31 cellular contexts compared by ENCODE assay signal in the genomic region with DNA sequence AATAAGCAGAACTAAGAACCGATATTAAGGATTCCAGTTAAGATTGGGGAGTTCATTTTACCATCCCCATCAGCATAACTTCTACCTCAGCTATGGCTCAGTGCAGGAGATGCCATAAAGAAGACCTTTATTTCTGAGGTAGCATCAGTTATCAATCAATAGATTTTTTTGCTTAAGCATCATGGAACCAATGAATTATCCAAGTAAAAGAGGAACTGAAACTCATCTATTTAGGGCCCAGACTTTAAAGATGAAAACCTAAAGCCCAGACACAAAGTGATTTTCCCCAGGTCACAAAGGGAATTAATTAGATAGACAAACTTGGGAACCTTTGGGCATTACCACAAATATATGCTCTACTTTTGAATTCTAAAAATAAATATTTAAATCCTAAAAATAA. TPM values are rescaled to one million over a fixed set of nuclear protein-coding genes. Genes with fewer than 3 reads are reported as not detected.
DNase-seq lines count a peak whose midpoint lies in the region; ATAC-seq and TF ChIP-seq lines count a peak whose summit lies in the region.
"Had no signal": no experiment of that assay in that cellular context is flagged by ENCODE, and none has a peak within 500 bp of the region (broad histone marks: within the 10 kb centered on the region; RNA-seq: fewer than 3 reads in every experiment).

No MANE protein-coding gene starts in this region.

- H3K4me1 ChIP-seq in osteoblast (ENCODE audit: insufficient read depth, low read length): no peaks in the 10 kb centered on the region
- H3K4me1 ChIP-seq in CD4-positive, alpha-beta memory T cell (ENCODE audit: insufficient read depth, low read length): no peaks in the 10 kb centered on the region
- H3K4me1 ChIP-seq: breast epithelium, right lobe of liver, thyroid gland had no signal

- no peak overlapping the region for H3K4me2 ChIP-seq in osteoblast (ENCODE audit: insufficient read depth, low read length)
- H3K4me2 ChIP-seq: SK-N-SH had no signal

- no peaks in the 10 kb centered on the region for H3K27me3 ChIP-seq in osteoblast (ENCODE audit: insufficient read depth, low read length)
- no peaks in the 10 kb centered on the region for H3K27me3 ChIP-seq in CD4-positive, alpha-beta memory T cell (ENCODE audit: insufficient read depth, low read length)
- H3K27me3 ChIP-seq: breast epithelium, heart right ventricle, right lobe of liver, thyroid gland had no signal

- intact Hi-C loops in CD4-positive, alpha-beta memory T cell (cut with micrococcal nuclease): no loop called here

- peak; percentile 8 for DNase-seq in NAMALWA (ENCODE audit: low spot score)
- DNase-seq in GM20000 (ENCODE audit: low spot score): no peak
- DNase-seq in osteoblast (ENCODE audit: insufficient read length, low spot score, missing footprints): no peak
- DNase-seq in CD4-positive, alpha-beta memory T cell: no peak
- DNase-seq in EL: no peak
- DNase-seq: activated CD4-positive, alpha-beta T cell treated with anti-CD3 and anti-CD28 coated beads, Interleukin-2, amount 10 ng/mL, durations not matched to agents 7 days and 5 days; activated naive CD4-positive, alpha-beta T cell treated with anti-CD3 and anti-CD28 coated beads, Interleukin-2, amount 10 ng/mL, durations not matched to agents 7 days and 5 days; activated T-cell treated with anti-CD3 and anti-CD28 coated beads, Interleukin-2, amount 50 U/mL, for 72 hours; amygdala; C1 segment of cervical spinal cord; DND-41; effector memory CD8-positive, alpha-beta T cell; foreskin fibroblast; heart right ventricle; NCI-H1436 treated with DMSO at 0.1 percent for 48 hours; NCI-H510A treated with DMSO at 0.1 percent for 48 hours; right lobe of liver; SK-N-SH; stimulated activated naive CD8-positive, alpha-beta T cell treated with anti-CD3 and anti-CD28 coated beads, Interleukin-15, amount 100 ng/mL, for 72 hours; thyroid gland had no signal

- no peak overlapping the region for H2AFZ ChIP-seq in osteoblast (ENCODE audit: low read length)

- peaks cover 0 to 2% (median 0%) of the 10 kb centered on the region in 8 donors for H3K9me3 Mint-ChIP-seq in CD4-positive, alpha-beta memory T cell
- H3K9me3 Mint-ChIP-seq: activated CD4-positive, alpha-beta T cell treated with anti-CD3 and anti-CD28 coated beads, Interleukin-2, amount 10 ng/mL, durations not matched to agents 7 days and 5 days; activated naive CD4-positive, alpha-beta T cell treated with anti-CD3 and anti-CD28 coated beads, Interleukin-2, amount 10 ng/mL, durations not matched to agents 7 days and 5 days; activated T-cell treated with anti-CD3 and anti-CD28 coated beads, Interleukin-2, amount 50 U/mL, for 72 hours; IgD-negative memory B cell; stimulated activated naive CD8-positive, alpha-beta T cell treated with anti-CD3 and anti-CD28 coated beads, Interleukin-15, amount 100 ng/mL, for 72 hours had no signal

- peak; percentile 66 for ATAC-seq in GM18511 (IDR thresholded peaks at IDR 0.05; ENCODE audit: unreplicated experiment)
- ATAC-seq in GM19452 (IDR thresholded peaks at IDR 0.05; ENCODE audit: unreplicated experiment): peak; percentile 55
- peak; percentile 71 for ATAC-seq in HG03354 (IDR thresholded peaks at IDR 0.05; ENCODE audit: poor library complexity, severe bottlenecking, unreplicated experiment)
- ATAC-seq: activated T-cell treated with anti-CD3 and anti-CD28 coated beads, Interleukin-2, amount 50 U/mL, for 72 hours; effector memory CD8-positive, alpha-beta T cell; right lobe of liver; stimulated activated naive CD8-positive, alpha-beta T cell treated with anti-CD3 and anti-CD28 coated beads, Interleukin-15, amount 100 ng/mL, for 72 hours had no signal

- H3K4me1 Mint-ChIP-seq in CD4-positive, alpha-beta memory T cell: no peaks in the 10 kb centered on the region
- H3K4me1 Mint-ChIP-seq: activated CD4-positive, alpha-beta T cell treated with anti-CD3 and anti-CD28 coated beads, Interleukin-2, amount 10 ng/mL, durations not matched to agents 7 days and 5 days; activated naive CD4-positive, alpha-beta T cell treated with anti-CD3 and anti-CD28 coated beads, Interleukin-2, amount 10 ng/mL, durations not matched to agents 7 days and 5 days; IgD-negative memory B cell; neural crest cell; stimulated activated naive CD8-positive, alpha-beta T cell treated with anti-CD3 and anti-CD28 coated beads, Interleukin-15, amount 100 ng/mL, for 72 hours had no signal

- H3K79me2 ChIP-seq in osteoblast (ENCODE audit: insufficient read depth, low read length): no peaks in the 10 kb centered on the region

- no peaks in the 10 kb centered on the region for H3K36me3 Mint-ChIP-seq in CD4-positive, alpha-beta memory T cell
- H3K36me3 Mint-ChIP-seq: activated naive CD4-positive, alpha-beta T cell treated with anti-CD3 and anti-CD28 coated beads, Interleukin-2, amount 10 ng/mL, durations not matched to agents 7 days and 5 days; IgD-negative memory B cell had no signal

- H3K9me3 ChIP-seq in osteoblast (ENCODE audit: low read depth, low read length): no peaks in the 10 kb centered on the region
- H3K9me3 ChIP-seq in CD4-positive, alpha-beta memory T cell (ENCODE audit: control insufficient read depth in 1 of 2, low read length in 2 of 2): no peaks in the 10 kb centered on the region
- H3K9me3 ChIP-seq: breast epithelium, heart right ventricle, right lobe of liver, SK-N-SH, thyroid gland had no signal

- no peak overlapping the region for H3K27ac Mint-ChIP-seq in CD4-positive, alpha-beta memory T cell
- H3K27ac Mint-ChIP-seq: activated CD4-positive, alpha-beta T cell treated with anti-CD3 and anti-CD28 coated beads, Interleukin-2, amount 10 ng/mL, durations not matched to agents 7 days and 5 days; activated naive CD4-positive, alpha-beta T cell treated with anti-CD3 and anti-CD28 coated beads, Interleukin-2, amount 10 ng/mL, durations not matched to agents 7 days and 5 days; activated T-cell treated with anti-CD3 and anti-CD28 coated beads, Interleukin-2, amount 50 U/mL, for 72 hours; effector memory CD8-positive, alpha-beta T cell; IgD-negative memory B cell; stimulated activated naive CD8-positive, alpha-beta T cell treated with anti-CD3 and anti-CD28 coated beads, Interleukin-15, amount 100 ng/mL, for 72 hours had no signal

- no peak overlapping the region for H3K4me3 Mint-ChIP-seq in CD4-positive, alpha-beta memory T cell
- H3K4me3 Mint-ChIP-seq: activated CD4-positive, alpha-beta T cell treated with anti-CD3 and anti-CD28 coated beads, Interleukin-2, amount 10 ng/mL, durations not matched to agents 7 days and 5 days; activated naive CD4-positive, alpha-beta T cell treated with anti-CD3 and anti-CD28 coated beads, Interleukin-2, amount 10 ng/mL, durations not matched to agents 7 days and 5 days; activated T-cell treated with anti-CD3 and anti-CD28 coated beads, Interleukin-2, amount 50 U/mL, for 72 hours; effector memory CD8-positive, alpha-beta T cell; IgD-negative memory B cell; neural crest cell; stimulated activated naive CD8-positive, alpha-beta T cell treated with anti-CD3 and anti-CD28 coated beads, Interleukin-15, amount 100 ng/mL, for 72 hours had no signal

- CTCF ChIA-PET in CD4-positive, alpha-beta memory T cell (lab: Charles Lee; ENCODE audit: partially characterized antibody): no interaction called here

- no peak overlapping the region for H3K4me3 ChIP-seq in osteoblast (ENCODE audit: insufficient read depth, low read length)
- H3K4me3 ChIP-seq in CD4-positive, alpha-beta memory T cell (ENCODE audit: low read length in 2 of 2): no peak overlapping the region
- H3K4me3 ChIP-seq: breast epithelium, heart right ventricle, right lobe of liver, thyroid gland had no signal

- POLR2A ChIA-PET in CD4-positive, alpha-beta memory T cell (lab: Charles Lee; ENCODE audit: partially characterized antibody): no interaction called here

- no peaks in the 10 kb centered on the region for H3K36me3 ChIP-seq in osteoblast (ENCODE audit: insufficient read depth, low read length)
- H3K36me3 ChIP-seq in CD4-positive, alpha-beta memory T cell (ENCODE audit: insufficient read depth, low read length): no peaks in the 10 kb centered on the region
- H3K36me3 ChIP-seq: breast epithelium, heart right ventricle, right lobe of liver, thyroid gland had no signal

- TF ChIP-seq CTCF in GM20000 (IDR thresholded peaks at IDR 0.05; ENCODE audit: extremely low read depth, missing control alignments): no peak
- TF ChIP-seq CTCF in osteoblast (IDR thresholded peaks at IDR 0.05; ENCODE audit: extremely low read depth, low read depth, low read length): no peak

- H3K27ac ChIP-seq in osteoblast (ENCODE audit: low read depth, low read length): no peak overlapping the region
- H3K27ac ChIP-seq in CD4-positive, alpha-beta memory T cell (ENCODE audit: low read depth, low read length): no peak overlapping the region
- H3K27ac ChIP-seq: breast epithelium, heart right ventricle, right lobe of liver, RWPE1, thyroid gland, VCaP had no signal

- no peaks in the 10 kb centered on the region for H4K20me1 ChIP-seq in osteoblast (ENCODE audit: insufficient read depth, low read length)

- H3K27me3 Mint-ChIP-seq in CD4-positive, alpha-beta memory T cell: no peaks in the 10 kb centered on the region
- H3K27me3 Mint-ChIP-seq: activated CD4-positive, alpha-beta T cell treated with anti-CD3 and anti-CD28 coated beads, Interleukin-2, amount 10 ng/mL, durations not matched to agents 7 days and 5 days; activated naive CD4-positive, alpha-beta T cell treated with anti-CD3 and anti-CD28 coated beads, Interleukin-2, amount 10 ng/mL, durations not matched to agents 7 days and 5 days; effector memory CD8-positive, alpha-beta T cell; stimulated activated naive CD8-positive, alpha-beta T cell treated with anti-CD3 and anti-CD28 coated beads, Interleukin-15, amount 100 ng/mL, for 72 hours had no signal

RNA-seq across cellular contexts. Expression of gene TINAG, which starts 59.2 kb away (rescaled TPM):
- total RNA-seq in osteoblast: not detected in 2 replicates
- total RNA-seq in CD4-positive, alpha-beta memory T cell: not detected
- not detected for polyA plus RNA-seq in CD4-positive, alpha-beta memory T cell
- total RNA-seq: activated CD4-positive, alpha-beta T cell treated with anti-CD3 and anti-CD28 coated beads, Interleukin-2, amount 10 ng/mL, durations not matched to agents 7 days and 5 days; activated T-cell treated with anti-CD3 and anti-CD28 coated beads, Interleukin-2, amount 50 U/mL, for 72 hours; breast epithelium; lung microvascular endothelial cell; neural crest cell; right lobe of liver; T-helper 2 cell treated with Interferon-gamma antibody and Interleukin-4, amounts not matched to agents 100 ng/mL and 5 ng/mL, for 36 hours; thyroid gland had no signal
- polyA plus RNA-seq: esophagus, IgD-negative memory B cell had no signal
